ENCODE assay signal across 1 cellular context in the genomic region with DNA sequence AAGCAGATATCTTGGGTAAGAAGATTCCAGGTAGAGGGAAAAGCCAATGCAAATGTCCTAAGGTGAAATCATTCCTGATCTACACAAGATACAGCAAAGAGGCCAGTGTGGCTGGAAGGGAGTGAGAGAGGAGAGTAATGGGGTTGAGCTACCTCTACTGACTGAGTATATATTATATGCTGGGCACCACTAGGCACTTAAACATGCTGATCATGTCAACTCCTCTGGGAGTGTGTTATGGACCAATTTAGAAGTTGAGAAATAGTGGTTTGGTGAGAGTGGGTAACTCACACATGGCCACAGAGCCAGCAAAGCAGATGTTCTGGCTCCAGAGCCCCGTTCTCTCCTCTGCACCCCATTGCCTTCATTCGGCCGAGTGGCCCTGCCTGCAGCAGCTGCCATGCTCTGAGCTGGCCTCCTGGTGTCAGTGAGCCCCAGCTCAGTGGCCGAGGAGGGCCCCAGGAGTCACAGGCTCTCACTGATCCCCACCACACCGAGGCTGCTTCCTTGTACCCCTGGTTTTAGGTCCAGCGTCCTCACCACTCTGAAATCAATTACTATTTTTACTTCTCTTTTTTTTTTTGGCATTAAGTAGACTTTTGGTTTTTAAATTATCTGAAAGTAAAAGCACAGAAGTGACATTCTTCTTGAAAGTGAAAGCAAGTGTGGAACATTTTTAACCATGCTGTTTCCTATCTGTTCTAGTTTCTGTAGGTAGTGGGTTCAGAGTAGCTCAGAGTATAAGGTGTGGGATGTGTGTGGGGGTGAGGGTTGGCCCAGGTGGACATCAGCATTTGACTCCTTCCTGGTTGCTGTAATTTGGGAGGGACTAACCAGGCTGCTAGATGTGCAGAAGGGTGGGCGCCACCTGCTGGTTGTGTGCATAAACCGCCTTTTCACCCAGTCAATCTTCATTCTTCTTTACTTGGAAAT.
TF ChIP-seq lines count a peak whose summit lies in the region.

No MANE protein-coding gene starts in this region.

TF ChIP-seq in H1, 55 proteins besides CTCF, POLR2A, EP300 and RAD21:
- TF ChIP-seq NANOG (IDR thresholded peaks at IDR 0.05; ENCODE audit: insufficient read depth, low read depth, low read length, poor library complexity, severe bottlenecking) = no peak
